8 cellular contexts compared by ENCODE assay signal in the genomic region with DNA sequence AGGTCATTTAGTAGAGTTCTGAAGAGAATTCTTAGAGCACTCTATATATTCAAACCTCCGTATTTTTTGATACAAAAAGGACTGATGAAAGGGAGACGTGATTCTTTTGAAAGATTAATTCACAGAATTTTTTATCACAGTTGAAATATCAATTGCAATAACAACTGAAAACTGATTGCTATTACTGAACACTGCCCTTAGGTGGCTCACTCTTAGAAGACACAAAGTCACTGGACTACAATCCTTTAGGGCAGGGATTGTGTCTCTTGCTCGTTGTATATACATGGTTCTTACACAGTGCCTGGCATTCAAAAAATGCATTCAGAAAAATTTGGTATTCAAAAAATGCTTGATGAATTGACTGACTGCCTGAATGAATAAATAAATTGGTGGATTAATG. TPM values are rescaled to one million over a fixed set of nuclear protein-coding genes. Genes with fewer than 3 reads are reported as not detected.
A peak's percentile ranks its signal among the peaks of the same experiment; 100 is the strongest.
DNase-seq lines count a peak whose midpoint lies in the region; ATAC-seq, FAIRE-seq and TF ChIP-seq lines count a peak whose summit lies in the region.

No MANE protein-coding gene starts in this region.

- peak; percentile 57 for FAIRE-seq in H1 (lab: Jason Lieb, UNC)

- CTCF ChIA-PET in H1 (lab: Charles Lee; ENCODE audit: partially characterized antibody), result interaction anchor here (0.7 to 4.7 kb wide), 38 partner anchors 8 to 253 kb away, joined by 3 to 39 read pairs (median 4); a partner anchor contains a TSS

- H4K8ac ChIP-seq in H1 (ENCODE audit: extremely low read depth, insufficient read depth, low read length), result no peak overlapping the region
- no peak overlapping the region for H4K8ac ChIP-seq in neuronal stem cell (ENCODE audit: low read depth, low read length)

- H2AK5ac ChIP-seq in H1 (ENCODE audit: low read depth, low read length), result no peak overlapping the region
- no peak overlapping the region for H2AK5ac ChIP-seq in neuronal stem cell (ENCODE audit: low read depth, low read length)

- H3K79me1 ChIP-seq in H1 (ENCODE audit: low read depth, low read length) (no peaks in the 10 kb centered on the region), neuronal stem cell (ENCODE audit: low read depth, low read length) (no peaks in the 10 kb centered on the region)

- H3K9me3 ChIP-seq in heart left ventricle, result no peaks in the 10 kb centered on the region
- H3K9me3 ChIP-seq in right atrium auricular region, result no peaks in the 10 kb centered on the region
- no peaks in the 10 kb centered on the region for H3K9me3 ChIP-seq in OCI-LY1 (ENCODE audit: low read length)
- H3K9me3 ChIP-seq in H1 (ENCODE audit: insufficient read depth in 2 of 2, low read depth in 1 of 2, low read length in 1 of 2), result no peaks in the 10 kb centered on the region
- H3K9me3 ChIP-seq in neuronal stem cell (replicated peaks in 1 of 2; ENCODE audit: control insufficient read depth in 2 of 2, insufficient read depth in 1 of 2, low read depth in 1 of 2, low read length in 2 of 2), result no peaks in the 10 kb centered on the region

- H3K23ac ChIP-seq in H1 (ENCODE audit: insufficient read length), result no peak overlapping the region
- H3K23ac ChIP-seq in neuronal stem cell (ENCODE audit: low read depth, low read length, poor library complexity), result no peak overlapping the region

- H3F3A ChIP-seq in OCI-LY1 (ENCODE audit: insufficient read depth, low read length), result no peaks in the 10 kb centered on the region

- no peaks in the 10 kb centered on the region for H3K79me2 ChIP-seq in OCI-LY1 (ENCODE audit: insufficient read depth, low read length)
- no peaks in the 10 kb centered on the region for H3K79me2 ChIP-seq in H1 (ENCODE audit: control insufficient read depth in 1 of 2, insufficient read depth in 2 of 2, low read length in 2 of 2)

- no peaks in the 10 kb centered on the region for H3K9me2 ChIP-seq in OCI-LY1 (ENCODE audit: low read depth, low read length)

- TF ChIP-seq RAD21 in H1 (IDR thresholded peaks at IDR 0.05 in 1 of 2, conservative IDR thresholded peaks at IDR 0.05 in 1 of 2; ENCODE audit: low read depth in 2 of 2, low read length in 2 of 2), result peak; percentile 27 to 39

- H3K27me3 ChIP-seq in heart left ventricle, result no peaks in the 10 kb centered on the region
- H3K27me3 ChIP-seq in right atrium auricular region, result no peaks in the 10 kb centered on the region
- no peaks in the 10 kb centered on the region for H3K27me3 ChIP-seq in OCI-LY1 (ENCODE audit: insufficient read depth, low read length)
- H3K27me3 ChIP-seq in H1 (replicated peaks in 1 of 4; ENCODE audit: control insufficient read depth in 3 of 4, extremely low read depth in 1 of 4, insufficient read depth in 3 of 4, low read length in 3 of 4), result no peaks in the 10 kb centered on the region
- H3K27me3 ChIP-seq in neuronal stem cell (ENCODE audit: control insufficient read depth in 3 of 3, insufficient read depth in 3 of 3, low read depth in 1 of 3, low read length in 3 of 3), result no peaks in the 10 kb centered on the region

- TF ChIP-seq POLR2A in heart left ventricle (IDR thresholded peaks at IDR 0.05) (no peak), H1 (IDR thresholded peaks at IDR 0.05; ENCODE audit: control extremely low read depth in 1 of 2, low read depth in 2 of 2, low read length in 2 of 2) (no peak)

- WGBS in heart left ventricle, 4 donors, result 26 to 38% (median 35%) methylated on average over 3 of the region's 3 CpGs
- WGBS in H1 (ENCODE audit: extremely low coverage in 1 of 2, insufficient coverage in 1 of 2, insufficient read length in 1 of 2, insufficient replicate concordance in 2 of 2, low coverage in 1 of 2, low lambda C conversion rate in 2 of 2, missing lambda C conversion rate in 1 of 2), 2 experiments, result 56% methylated on average over 3 of the region's 3 CpGs; no CpG with 5 or more reads in 1 of the 2 experiments
- no CpG with 5 or more reads among the region's 3 CpGs for WGBS in neuronal stem cell (ENCODE audit: extremely low coverage in 2 of 2, insufficient read length in 2 of 2, insufficient replicate concordance in 1 of 2), 2 donors

- no peak overlapping the region for H3K27ac ChIP-seq in heart left ventricle
- no peak overlapping the region for H3K27ac ChIP-seq in right atrium auricular region
- no peak overlapping the region for H3K27ac ChIP-seq in OCI-LY1 (ENCODE audit: low read depth, low read length, poor library complexity, severe bottlenecking)
- no peak overlapping the region for H3K27ac ChIP-seq in H1 (ENCODE audit: low read depth, low read length)
- no peak overlapping the region for H3K27ac ChIP-seq in neuronal stem cell (replicated peaks; ENCODE audit: low read length)

- peak; percentile 8 to 62 (median 41) for TF ChIP-seq CTCF in heart left ventricle (IDR thresholded peaks at IDR 0.05)
- TF ChIP-seq CTCF in right atrium auricular region (IDR thresholded peaks at IDR 0.05), result peak in 1 of 2 donors; percentile 61
- peak; percentile 53 for TF ChIP-seq CTCF in OCI-LY1 (IDR thresholded peaks at IDR 0.05; ENCODE audit: low read length)
- TF ChIP-seq CTCF in H1 (IDR thresholded peaks at IDR 0.05; ENCODE audit: control extremely low read depth in 1 of 3, insufficient read depth in 1 of 3, low read depth in 1 of 3, low read length in 3 of 3), result peak in 2 of 3 experiments; percentile 18 to 54; a peak in 2 of 4 replicates

- H4K20me1 ChIP-seq in OCI-LY1 (ENCODE audit: insufficient read depth, low read length) (no peaks in the 10 kb centered on the region), H1 (replicated peaks in 1 of 2; ENCODE audit: control insufficient read depth in 1 of 2, insufficient read depth in 2 of 2, low read length in 2 of 2) (no peaks in the 10 kb centered on the region)

- no peak overlapping the region for H3K18ac ChIP-seq in H1 (ENCODE audit: extremely low read depth, low read length)
- H3K18ac ChIP-seq in neuronal stem cell (ENCODE audit: low read length), result no peak overlapping the region

- no peak overlapping the region for H3K4me2 ChIP-seq in OCI-LY1 (ENCODE audit: low read length)
- no peak overlapping the region for H3K4me2 ChIP-seq in H1 (ENCODE audit: insufficient read depth in 1 of 2, low read depth in 2 of 2, low read length in 2 of 2)
- no peak overlapping the region for H3K4me2 ChIP-seq in neuronal stem cell (ENCODE audit: insufficient read depth, low read length, poor library complexity, severe bottlenecking)

- H3K9ac ChIP-seq in OCI-LY1 (ENCODE audit: low read length) (no peak overlapping the region), H1 (replicated peaks in 1 of 4; ENCODE audit: extremely low read depth in 1 of 4, low read depth in 3 of 4, low read length in 3 of 4) (no peak overlapping the region), neuronal stem cell (ENCODE audit: low read depth, low read length, poor library complexity) (no peak overlapping the region)

- H2BK120ac ChIP-seq in H1 (replicated peaks; ENCODE audit: low read depth, low read length) (no peak overlapping the region), neuronal stem cell (ENCODE audit: low read depth, low read length) (no peak overlapping the region)

- H3K4me1 ChIP-seq in heart left ventricle (peaks cover 0 to 43% (median 0%) of the 10 kb centered on the region in 12 donors), right atrium auricular region (no peaks in the 10 kb centered on the region), OCI-LY1 (ENCODE audit: insufficient read depth, low read length, severe bottlenecking) (no peaks in the 10 kb centered on the region), H1 (replicated peaks in 1 of 4; ENCODE audit: control insufficient read depth in 3 of 4, insufficient read depth in 4 of 4, low read length in 3 of 4) (0 out of 7 replicates have a peak, but pooled peaks cover 0 to 2% (median 0%) of the 10 kb centered on the region in 4 experiments), neuronal stem cell (ENCODE audit: control insufficient read depth in 2 of 2, insufficient read depth in 1 of 2, low read depth in 1 of 2, low read length in 2 of 2) (peaks cover 0 to 18% of the 10 kb centered on the region in 2 donors)

- H2BK15ac ChIP-seq in H1 (ENCODE audit: low read length) (no peak overlapping the region), neuronal stem cell (ENCODE audit: low read length) (no peak overlapping the region)

- no peak overlapping the region for H4K5ac ChIP-seq in H1 (ENCODE audit: insufficient read length, low read depth, low read length)

- H2BK20ac ChIP-seq in H1 (ENCODE audit: low read length), result no peak overlapping the region

- no peak overlapping the region for H3K4me3 ChIP-seq in heart left ventricle
- no peak overlapping the region for H3K4me3 ChIP-seq in right atrium auricular region
- H3K4me3 ChIP-seq in OCI-LY1 (ENCODE audit: low read depth, low read length, poor library complexity, severe bottlenecking), result no peak overlapping the region
- H3K4me3 ChIP-seq in H1 (ENCODE audit: extremely low read depth in 1 of 4, insufficient read depth in 2 of 4, low read depth in 3 of 4, low read length in 4 of 4), result no peak overlapping the region
- H3K4me3 ChIP-seq in neuronal stem cell (ENCODE audit: low read length in 2 of 2), result no peak overlapping the region

- no peak overlapping the region for H2BK12ac ChIP-seq in H1 (ENCODE audit: low read depth, low read length)
- H2BK12ac ChIP-seq in neuronal stem cell (ENCODE audit: low read length), result no peak overlapping the region

- TF ChIP-seq EP300 in H1 (IDR thresholded peaks at IDR 0.05; ENCODE audit: borderline replicate concordance in 1 of 2, low read depth in 2 of 2, low read length in 2 of 2), result no peak

- H2AFZ ChIP-seq in OCI-LY1 (ENCODE audit: low read length), result no peak overlapping the region
- no peak overlapping the region for H2AFZ ChIP-seq in H1 (ENCODE audit: low read length)
- peak overlapping the region; percentile 8 for H2AFZ ChIP-seq in neuronal stem cell (ENCODE audit: low read length)

- H4K91ac ChIP-seq in H1 (replicated peaks; ENCODE audit: insufficient read length, low read length), result no peak overlapping the region
- no peak overlapping the region for H4K91ac ChIP-seq in neuronal stem cell (ENCODE audit: low read depth, low read length, poor library complexity)

- H3K14ac ChIP-seq in H1 (ENCODE audit: insufficient read length) (no peak overlapping the region), neuronal stem cell (ENCODE audit: low read length) (no peak overlapping the region)

- ATAC-seq in heart left ventricle, result peak in 3 of 4 donors; percentile 53 to 61 (median 59)
- ATAC-seq in HG02798 (IDR thresholded peaks at IDR 0.05; ENCODE audit: poor library complexity, unreplicated experiment), result peak; percentile 71

- H3K4ac ChIP-seq in H1 (replicated peaks; ENCODE audit: insufficient read length, low read depth, low read length) (no peak overlapping the region), neuronal stem cell (ENCODE audit: low read length) (no peak overlapping the region)

- no peaks in the 10 kb centered on the region for H3K23me2 ChIP-seq in H1 (ENCODE audit: low read depth, low read length)

- no peak overlapping the region for H3K56ac ChIP-seq in H1 (replicated peaks; ENCODE audit: insufficient read length, low read depth, low read length)

- no peak for DNase-seq in heart left ventricle
- no peak for DNase-seq in right atrium auricular region (ENCODE audit: low spot score)
- no peak for DNase-seq in H1 (ENCODE audit: low read depth in 1 of 2, low spot score in 2 of 2)
- DNase-seq in neuronal stem cell (ENCODE audit: low spot score), result no peak
- DNase-seq in NCI-H1092 (lab: John Stamatoyannopoulos, UW), result no peak
- DNase-seq in stimulated activated naive CD4-positive, alpha-beta T cell treated with Interleukin-2 at 50 U/mL for 16 hours (lab: John Stamatoyannopoulos, UW), result no peak

- H2BK5ac ChIP-seq in H1 (ENCODE audit: low read depth, low read length), result no peak overlapping the region
- no peak overlapping the region for H2BK5ac ChIP-seq in neuronal stem cell (ENCODE audit: low read length)

- H3K36me3 ChIP-seq in heart left ventricle (no peaks in the 10 kb centered on the region), right atrium auricular region (no peaks in the 10 kb centered on the region), OCI-LY1 (ENCODE audit: insufficient read depth, low read length) (no peaks in the 10 kb centered on the region), H1 (ENCODE audit: control insufficient read depth in 2 of 4, insufficient read depth in 4 of 4, low read length in 3 of 4) (no peaks in the 10 kb centered on the region), neuronal stem cell (replicated peaks in 1 of 2; ENCODE audit: control insufficient read depth in 2 of 2, insufficient read depth in 2 of 2, low read length in 2 of 2) (no peaks in the 10 kb centered on the region)

- POLR2A ChIA-PET in H1 (lab: Charles Lee; ENCODE audit: partially characterized antibody), result interaction anchor here (0.9 kb wide), 1 partner anchor 18 kb away, joined by 3 read pairs; no protein-coding TSS in a partner anchor

- intact Hi-C loops in heart left ventricle (cut with DNase I), result loop anchor here in 8 of 10 donors (5.0 to 10.0 kb wide), 5 partner anchors 88 to 159 kb away; no protein-coding TSS in a partner anchor

RNA-seq across cellular contexts. Expression of a gene that starts 17.1 kb away (rescaled TPM):
- total RNA-seq in heart left ventricle, result 10 to 100 TPM in 1 of 9 donors, 1 to 10 TPM in 2, under 1 TPM in 5, not detected in 1; 0.37 to 52.4 (median 0.67) TPM
- 1 to 10 TPM; 1.3 to 1.8 TPM for polyA plus RNA-seq in heart left ventricle
- 1 to 10 TPM; 2.3 to 3.1 TPM for total RNA-seq in right atrium auricular region
- 0.93 and 1.1 TPM in 2 replicates for total RNA-seq in H1 (2021; fragmentation: NEBNext Ultra II Directional; extraction: Animal tissue kit (Norgen Biotek cat#: 25700))
- polyA plus RNA-seq in H1 (2011; rRNA removed), result 1.8 and 2.0 TPM in 2 replicates
- polyA plus RNA-seq in H1 (2011; cell fraction: cytosol; rRNA removed), result 1.2 TPM
- 0.43 TPM for polyA plus RNA-seq in H1 (2011; cell fraction: nucleus; rRNA removed)
- 0.49 to 2.2 TPM (median 1.9 TPM) in 4 replicates for polyA plus RNA-seq in H1 (2012, experiment 1 of 2)
- polyA plus RNA-seq in H1 (2012, experiment 2 of 2), result 1.3 TPM
- polyA plus RNA-seq in H1 (2013, experiment 1 of 2), result 2.9 TPM
- polyA plus RNA-seq in H1 (2013, experiment 2 of 2), result 2.9 TPM
- polyA minus RNA-seq in H1 (2011; rRNA and poly(A)+ RNA removed), result 0.15 and 0.28 TPM in 2 replicates
- not detected for polyA minus RNA-seq in H1 (2011; cell fraction: cytosol; rRNA and poly(A)+ RNA removed)
- 0.70 TPM for polyA minus RNA-seq in H1 (2011; cell fraction: nucleus; rRNA and poly(A)+ RNA removed)
- 0.46 TPM for polyA plus RNA-seq in neuronal stem cell (2013, experiment 1 of 2)
- polyA plus RNA-seq in neuronal stem cell (2013, experiment 2 of 2), result 0.61 TPM
